ENCODE assay signal across 15 cellular contexts in genomic region chr13:30431269-30431950, GRCh38. TPM values are rescaled to one million over a fixed set of nuclear protein-coding genes. Genes with fewer than 3 reads are reported as not detected.
DNase-seq lines count a peak whose midpoint lies in the region; ATAC-seq and TF ChIP-seq lines count a peak whose summit lies in the region.
"Had no signal": no experiment of that assay in that cellular context is flagged by ENCODE, and none has a peak within 500 bp of the region (broad histone marks: within the 10 kb centered on the region; RNA-seq: fewer than 3 reads in every experiment).

No MANE protein-coding gene starts in this region.

- H3K4me1 Mint-ChIP-seq in activated T-helper 1 cell treated with anti-CD3 and anti-CD28 coated beads, Interleukin-12 subunit alpha, Interleukin-12 subunit beta, Interleukin-2, Interleukin-4 antibody, amounts not matched to agents 30 ng/mL and 10 ng/mL and 1 ng/mL, durations not matched to agents 14 hours and 24 hours and 36 hours (ENCODE audit: low read depth), result peaks cover 29% of the 10 kb centered on the region

- TF ChIP-seq POLR2A in tibial nerve (IDR thresholded peaks at IDR 0.05), result no peak

- TF ChIP-seq CTCF in GM06990 (IDR thresholded peaks at IDR 0.05; ENCODE audit: insufficient read depth, low read length, poor library complexity, severe bottlenecking), result no peak
- no peak for TF ChIP-seq CTCF in HEK293 (tag by site-specific recombination; IDR thresholded peaks at IDR 0.05)
- TF ChIP-seq CTCF in psoas muscle (IDR thresholded peaks at IDR 0.05), result no peak
- TF ChIP-seq CTCF in tibial nerve (IDR thresholded peaks at IDR 0.05), result no peak

- CTCF ChIA-PET in HEK293 (lab: Yijun Ruan, JAX), result interaction anchor here (0.6 to 0.8 kb wide), 2 partner anchors 15 to 298 kb away, joined by 3 to 4 read pairs; no protein-coding TSS in a partner anchor

- no peak overlapping the region for H3K27ac ChIP-seq in HEK293 (ENCODE audit: extremely low read depth, low read depth, low read length)
- no peak overlapping the region for H3K27ac ChIP-seq in psoas muscle
- no peak overlapping the region for H3K27ac ChIP-seq in SJCRH30
- H3K27ac ChIP-seq in substantia nigra (ENCODE audit: low read depth, low read length, poor library complexity, severe bottlenecking), result no peak overlapping the region
- H3K27ac ChIP-seq in tibial nerve, result no peak overlapping the region

- no peak for TF ChIP-seq EP300 in tibial nerve (IDR thresholded peaks at IDR 0.05)

- 59 to 65% (median 63%) methylated on average over 2 of the region's 2 CpGs for WGBS in psoas muscle, 3 donors
- 59 to 63% methylated on average over 2 of the region's 2 CpGs for WGBS in tibial nerve, 2 donors

- peaks cover 8% of the 10 kb centered on the region for H3K27me3 Mint-ChIP-seq in activated T-helper 1 cell treated with anti-CD3 and anti-CD28 coated beads, Interleukin-12 subunit alpha, Interleukin-12 subunit beta, Interleukin-2, Interleukin-4 antibody, amounts not matched to agents 30 ng/mL and 10 ng/mL and 1 ng/mL, durations not matched to agents 14 hours and 24 hours and 36 hours (ENCODE audit: insufficient read depth)

- POLR2A ChIA-PET in HEK293 (lab: Yijun Ruan, JAX), result interaction anchor here (2.6 kb wide), 1 partner anchor 10 kb away, joined by 6 read pairs; the partner anchor contains the start of gene UBE2L5

- H3K4me1 ChIP-seq in HEK293 (ENCODE audit: control insufficient read depth, insufficient read depth, low read length) (0 out of 2 replicates have a peak, but pooled peaks cover 2% of the 10 kb centered on the region), psoas muscle (peaks cover 34% of the 10 kb centered on the region), SJCRH30 (peaks cover 18% of the 10 kb centered on the region), tibial nerve (peaks cover 0 to 7% (median 3%) of the 10 kb centered on the region in 4 donors)

- H3K4me3 ChIP-seq in GM06990 (replicated peaks; ENCODE audit: low read depth, low read length) (peak overlapping the region; percentile 16; the same call in 1 of the 2 replicates), HEK293 (ENCODE audit: low read depth, low read length) (no peak overlapping the region), psoas muscle (no peak overlapping the region), SJCRH30 (no peak overlapping the region), tibial nerve (no peak overlapping the region)

- H3K9me3 ChIP-seq in HEK293 (ENCODE audit: control insufficient read depth, insufficient read depth, low read depth, low read length) (no peaks in the 10 kb centered on the region), psoas muscle (no peaks in the 10 kb centered on the region), SJCRH30 (replicated peaks) (no peaks in the 10 kb centered on the region), tibial nerve (no peaks in the 10 kb centered on the region)

- peaks cover 1% of the 10 kb centered on the region for H3K36me3 Mint-ChIP-seq in activated T-helper 1 cell treated with anti-CD3 and anti-CD28 coated beads, Interleukin-12 subunit alpha, Interleukin-12 subunit beta, Interleukin-2, Interleukin-4 antibody, amounts not matched to agents 30 ng/mL and 10 ng/mL and 1 ng/mL, durations not matched to agents 14 hours and 24 hours and 36 hours (ENCODE audit: low read depth)

- H3K36me3 ChIP-seq in GM06990 (ENCODE audit: control insufficient read depth, insufficient read depth, low read length) (no peaks in the 10 kb centered on the region), HEK293 (ENCODE audit: control insufficient read depth in 2 of 2, insufficient read depth in 1 of 2, low read length in 2 of 2) (no peaks in the 10 kb centered on the region), psoas muscle (ENCODE audit: insufficient read depth in 1 of 2, low read depth in 1 of 2) (no peaks in the 10 kb centered on the region), SJCRH30 (no peaks in the 10 kb centered on the region), tibial nerve (no peaks in the 10 kb centered on the region)

- intact Hi-C loops in activated T-helper 1 cell treated with anti-CD3 and anti-CD28 coated beads, Interleukin-12 subunit alpha, Interleukin-12 subunit beta, Interleukin-2, Interleukin-4 antibody, amounts not matched to agents 30 ng/mL and 10 ng/mL and 1 ng/mL, durations not matched to agents 14 hours and 24 hours and 36 hours (cut with micrococcal nuclease), result loop anchor here (2.0 kb wide), 1 partner anchor 313 kb away; no protein-coding TSS in a partner anchor
- intact Hi-C loops in psoas muscle (cut with DNase I), result no loop called here

- no peaks in the 10 kb centered on the region for H3K9me3 Mint-ChIP-seq in activated T-helper 1 cell treated with anti-CD3 and anti-CD28 coated beads, Interleukin-12 subunit alpha, Interleukin-12 subunit beta, Interleukin-2, Interleukin-4 antibody, amounts not matched to agents 30 ng/mL and 10 ng/mL and 1 ng/mL, durations not matched to agents 14 hours and 24 hours and 36 hours
- H3K9me3 Mint-ChIP-seq: activated T-cell treated with anti-CD3 and anti-CD28 coated beads, Interleukin-2, amount 50 U/mL, for 4 hours had no signal

- H3K27me3 ChIP-seq in GM06990 (replicated peaks; ENCODE audit: control insufficient read depth, insufficient read depth, low read length), result no peaks in the 10 kb centered on the region
- no peaks in the 10 kb centered on the region for H3K27me3 ChIP-seq in psoas muscle (ENCODE audit: insufficient read depth in 3 of 3, low read length in 2 of 3)
- no peaks in the 10 kb centered on the region for H3K27me3 ChIP-seq in SJCRH30
- H3K27me3 ChIP-seq in tibial nerve, result no peaks in the 10 kb centered on the region

- peak overlapping the region; percentile 1 for H3K4me3 Mint-ChIP-seq in activated T-helper 1 cell treated with anti-CD3 and anti-CD28 coated beads, Interleukin-12 subunit alpha, Interleukin-12 subunit beta, Interleukin-2, Interleukin-4 antibody, amounts not matched to agents 30 ng/mL and 10 ng/mL and 1 ng/mL, durations not matched to agents 14 hours and 24 hours and 36 hours

- DNase-seq in GM06990 (ENCODE audit: extremely low read depth, insufficient read length) (no peak), psoas muscle (no peak), SJCRH30 (no peak), NCI-H1105 (lab: John Stamatoyannopoulos, UW) (no peak), substantia nigra (lab: John Stamatoyannopoulos, UW) (no peak), tibial nerve (ENCODE audit: low spot score in 2 of 2) (no peak)
- DNase-seq in activated T-helper 1 cell treated with anti-CD3 and anti-CD28 coated beads, Interleukin-12 subunit alpha, Interleukin-12 subunit beta, Interleukin-2, Interleukin-4 antibody, amounts not matched to agents 30 ng/mL and 10 ng/mL and 1 ng/mL, durations not matched to agents 14 hours and 24 hours and 36 hours (ENCODE audit: low spot score), result no peak
- DNase-seq: activated T-cell treated with anti-CD3 and anti-CD28 coated beads, Interleukin-2, amount 50 U/mL, for 4 hours; hippocampal formation; NCI-H2171; stimulated activated naive CD4-positive, alpha-beta T cell treated with Interleukin-2 at 50 U/mL for 16 hours had no signal

- ATAC-seq in psoas muscle, result peak in 3 of 4 donors; percentile 53 to 64 (median 63)

- peak overlapping the region; percentile 30 for H3K27ac Mint-ChIP-seq in activated T-helper 1 cell treated with anti-CD3 and anti-CD28 coated beads, Interleukin-12 subunit alpha, Interleukin-12 subunit beta, Interleukin-2, Interleukin-4 antibody, amounts not matched to agents 30 ng/mL and 10 ng/mL and 1 ng/mL, durations not matched to agents 14 hours and 24 hours and 36 hours

TF ChIP-seq in HEK293, 187 proteins besides CTCF, POLR2A, EP300 and RAD21 (continues in another document):
- TF ChIP-seq ZNF585B (tag by site-specific recombination; IDR thresholded peaks at IDR 0.05) (no peak), ZSCAN4 (tag by site-specific recombination; IDR thresholded peaks at IDR 0.05) (no peak)

RNA-seq across cellular contexts. Expression of gene UBE2L5, which starts 9.1 kb away (rescaled TPM):
- total RNA-seq in activated T-helper 1 cell treated with anti-CD3 and anti-CD28 coated beads, Interleukin-12 subunit alpha, Interleukin-12 subunit beta, Interleukin-2, Interleukin-4 antibody, amounts not matched to agents 30 ng/mL and 10 ng/mL and 1 ng/mL, durations not matched to agents 14 hours and 24 hours and 36 hours, result not detected in 2 replicates
- not detected for total RNA-seq in psoas muscle
- polyA plus RNA-seq in psoas muscle, result not detected
- total RNA-seq in SJCRH30 (2014; rRNA removed; shearing (Covaris generic)), result not detected in 2 replicates
- total RNA-seq in tibial nerve, result not detected
- total RNA-seq: activated T-cell treated with anti-CD3 and anti-CD28 coated beads, Interleukin-2, amount 50 U/mL, for 4 hours; dermis microvascular lymphatic vessel endothelial cell; myocyte; T-helper 2 cell treated with Interferon-gamma antibody and Interleukin-4, amounts not matched to agents 100 ng/mL and 5 ng/mL, for 36 hours had no signal

RNA-seq across cellular contexts. Expression of gene HMGB1, which starts 34.3 kb away (rescaled TPM):
- 593 and 606 TPM in 2 replicates for total RNA-seq in activated T-helper 1 cell treated with anti-CD3 and anti-CD28 coated beads, Interleukin-12 subunit alpha, Interleukin-12 subunit beta, Interleukin-2, Interleukin-4 antibody, amounts not matched to agents 30 ng/mL and 10 ng/mL and 1 ng/mL, durations not matched to agents 14 hours and 24 hours and 36 hours
- total RNA-seq in psoas muscle (100 to 1,000 TPM; 126 to 216 (median 187) TPM), tibial nerve (100 to 1,000 TPM; 105 to 255 (median 186) TPM)
- 100 to 1,000 TPM; 173 to 332 (median 295) TPM for polyA plus RNA-seq in psoas muscle
- total RNA-seq in SJCRH30 (2014; rRNA removed; shearing (Covaris generic)), result 1,487 and 1,662 TPM in 2 replicates
